Comparison of ENCODE assay signal across 1 cellular context in the genomic region with DNA sequence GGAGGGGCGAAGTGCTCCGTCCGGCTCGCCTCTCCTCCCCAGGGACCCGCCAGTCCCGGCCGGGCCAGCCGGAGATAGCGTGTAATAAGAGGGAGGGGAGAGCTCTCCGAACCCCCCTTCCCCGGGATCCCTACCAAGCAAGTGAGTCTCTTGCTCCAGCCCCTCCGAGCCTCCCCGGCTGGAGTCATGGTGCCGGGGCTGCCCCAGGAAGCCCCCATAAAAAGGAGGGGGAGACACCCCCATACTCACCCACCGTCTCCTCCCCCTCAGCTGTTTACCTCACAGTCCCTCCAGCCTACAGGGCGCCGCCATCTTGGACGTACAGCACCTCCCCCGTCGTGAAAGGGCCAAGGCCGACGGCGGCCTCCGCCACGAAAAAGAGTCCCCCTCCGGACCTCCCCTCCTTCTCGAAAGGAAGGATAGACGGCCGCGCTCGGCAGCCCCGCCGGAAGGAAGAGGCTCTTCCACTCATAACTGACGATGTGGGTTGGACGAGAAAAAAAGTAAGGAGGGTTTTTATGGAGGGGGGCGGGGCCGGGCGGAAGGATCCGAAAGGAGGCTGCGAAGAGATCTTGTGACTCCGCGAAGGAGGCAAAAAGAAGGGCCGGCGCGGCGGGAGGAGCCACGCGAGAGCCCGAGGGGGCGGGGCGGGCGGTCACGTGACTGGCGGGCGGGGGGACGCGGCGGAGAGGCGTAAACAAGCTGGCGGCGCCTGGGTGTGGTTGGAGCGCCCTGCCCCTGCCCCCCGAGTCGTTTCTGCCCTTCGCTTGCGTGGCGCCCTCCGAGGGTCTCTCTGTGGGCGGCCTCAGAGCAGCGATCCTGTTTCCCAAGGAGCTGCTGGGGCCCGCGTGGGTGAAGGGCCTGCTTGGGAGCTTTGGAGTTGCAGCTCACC.
TF ChIP-seq lines count a peak whose summit lies in the region.

A gene (minus strand): TSS at position 323 of the 892 bp plus-strand sequence. CDS start 15,744 bp downstream, outside the sequence.

TF ChIP-seq in HepG2, 621 proteins besides CTCF, POLR2A, EP300 and RAD21 (continued from another document and continues in another):
- TF ChIP-seq, protein P1, sequence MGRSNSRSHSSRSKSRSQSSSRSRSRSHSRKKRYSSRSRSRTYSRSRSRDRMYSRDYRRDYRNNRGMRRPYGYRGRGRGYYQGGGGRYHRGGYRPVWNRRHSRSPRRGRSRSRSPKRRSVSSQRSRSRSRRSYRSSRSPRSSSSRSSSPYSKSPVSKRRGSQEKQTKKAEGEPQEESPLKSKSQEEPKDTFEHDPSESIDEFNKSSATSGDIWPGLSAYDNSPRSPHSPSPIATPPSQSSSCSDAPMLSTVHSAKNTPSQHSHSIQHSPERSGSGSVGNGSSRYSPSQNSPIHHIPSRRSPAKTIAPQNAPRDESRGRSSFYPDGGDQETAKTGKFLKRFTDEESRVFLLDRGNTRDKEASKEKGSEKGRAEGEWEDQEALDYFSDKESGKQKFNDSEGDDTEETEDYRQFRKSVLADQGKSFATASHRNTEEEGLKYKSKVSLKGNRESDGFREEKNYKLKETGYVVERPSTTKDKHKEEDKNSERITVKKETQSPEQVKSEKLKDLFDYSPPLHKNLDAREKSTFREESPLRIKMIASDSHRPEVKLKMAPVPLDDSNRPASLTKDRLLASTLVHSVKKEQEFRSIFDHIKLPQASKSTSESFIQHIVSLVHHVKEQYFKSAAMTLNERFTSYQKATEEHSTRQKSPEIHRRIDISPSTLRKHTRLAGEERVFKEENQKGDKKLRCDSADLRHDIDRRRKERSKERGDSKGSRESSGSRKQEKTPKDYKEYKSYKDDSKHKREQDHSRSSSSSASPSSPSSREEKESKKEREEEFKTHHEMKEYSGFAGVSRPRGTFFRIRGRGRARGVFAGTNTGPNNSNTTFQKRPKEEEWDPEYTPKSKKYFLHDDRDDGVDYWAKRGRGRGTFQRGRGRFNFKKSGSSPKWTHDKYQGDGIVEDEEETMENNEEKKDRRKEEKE (IDR thresholded peaks at IDR 0.05), result no peak
- TF ChIP-seq ZFP82 (CRISPR knock-in tag; IDR thresholded peaks at IDR 0.05; ENCODE audit: borderline replicate concordance) (no peak; the same call in 1 of the 2 replicates), ZNF484 (CRISPR knock-in tag; IDR thresholded peaks at IDR 0.05; ENCODE audit: borderline replicate concordance, low read depth) (no peak), JUND (CRISPR knock-in tag; IDR thresholded peaks at IDR 0.05) (peak; percentile 22; the same call in 1 of the 2 replicates), FOXA1 (IDR thresholded peaks at IDR 0.05) (no peak), FOXA1 (CRISPR knock-in tag; IDR thresholded peaks at IDR 0.05) (peak; percentile 42; the same call in 1 of the 2 replicates), HDAC6 (IDR thresholded peaks at IDR 0.05; ENCODE audit: low read depth, low read length) (no peak), ZNF451 (CRISPR knock-in tag; IDR thresholded peaks at IDR 0.05) (no peak), DPF2 (CRISPR knock-in tag; IDR thresholded peaks at IDR 0.05; ENCODE audit: borderline replicate concordance, low read depth) (no peak), KAT2B (IDR thresholded peaks at IDR 0.05; ENCODE audit: borderline replicate concordance, low read depth, low read length) (no peak), ZNF552 (CRISPR knock-in tag; IDR thresholded peaks at IDR 0.05; ENCODE audit: borderline replicate concordance) (no peak), ELF1 (CRISPR knock-in tag; IDR thresholded peaks at IDR 0.05) (peak; percentile 51), ZNF382 (CRISPR knock-in tag; IDR thresholded peaks at IDR 0.05; ENCODE audit: borderline replicate concordance) (no peak), ZNF550 (CRISPR knock-in tag; IDR thresholded peaks at IDR 0.05; ENCODE audit: borderline replicate concordance) (no peak), ZNF7 (CRISPR knock-in tag; IDR thresholded peaks at IDR 0.05) (no peak), REPIN1 (CRISPR knock-in tag; IDR thresholded peaks at IDR 0.05; ENCODE audit: borderline replicate concordance, low read depth) (no peak), ZNF333 (CRISPR knock-in tag; IDR thresholded peaks at IDR 0.05; ENCODE audit: borderline replicate concordance) (no peak), ZFP37 (CRISPR knock-in tag; IDR thresholded peaks at IDR 0.05; ENCODE audit: borderline replicate concordance) (0 out of 2 replicates have a peak, but pooled peaks have one; percentile 44), MBD4 (IDR thresholded peaks at IDR 0.05; ENCODE audit: borderline replicate concordance, low read length) (no peak), SIX4 (CRISPR knock-in tag; IDR thresholded peaks at IDR 0.05) (0 out of 2 replicates have a peak, but pooled peaks have one; percentile 10), GATAD2A (CRISPR knock-in tag; IDR thresholded peaks at IDR 0.05) (peak; percentile 28; the same call in 1 of the 2 replicates), ZMYM4 (CRISPR knock-in tag; IDR thresholded peaks at IDR 0.05) (peak; percentile 92), BHLHE40 (IDR thresholded peaks at IDR 0.05; ENCODE audit: low read length) (peak; percentile 81), IRF2 (CRISPR knock-in tag; IDR thresholded peaks at IDR 0.05) (peak; percentile 26; the same call in 1 of the 2 replicates), ARHGAP35 (CRISPR knock-in tag; IDR thresholded peaks at IDR 0.05; ENCODE audit: borderline replicate concordance) (peak; percentile 45; the same call in 1 of the 2 replicates), MAF1 (CRISPR knock-in tag; IDR thresholded peaks at IDR 0.05; ENCODE audit: borderline replicate concordance) (0 out of 2 replicates have a peak, but pooled peaks have one; percentile 67), ZC3H13 (CRISPR knock-in tag; IDR thresholded peaks at IDR 0.05) (no peak), SMARCC2 (IDR thresholded peaks at IDR 0.05) (no peak), FOXO1 (CRISPR knock-in tag; IDR thresholded peaks at IDR 0.05) (peak; percentile 82)
- TF ChIP-seq, protein P2, sequence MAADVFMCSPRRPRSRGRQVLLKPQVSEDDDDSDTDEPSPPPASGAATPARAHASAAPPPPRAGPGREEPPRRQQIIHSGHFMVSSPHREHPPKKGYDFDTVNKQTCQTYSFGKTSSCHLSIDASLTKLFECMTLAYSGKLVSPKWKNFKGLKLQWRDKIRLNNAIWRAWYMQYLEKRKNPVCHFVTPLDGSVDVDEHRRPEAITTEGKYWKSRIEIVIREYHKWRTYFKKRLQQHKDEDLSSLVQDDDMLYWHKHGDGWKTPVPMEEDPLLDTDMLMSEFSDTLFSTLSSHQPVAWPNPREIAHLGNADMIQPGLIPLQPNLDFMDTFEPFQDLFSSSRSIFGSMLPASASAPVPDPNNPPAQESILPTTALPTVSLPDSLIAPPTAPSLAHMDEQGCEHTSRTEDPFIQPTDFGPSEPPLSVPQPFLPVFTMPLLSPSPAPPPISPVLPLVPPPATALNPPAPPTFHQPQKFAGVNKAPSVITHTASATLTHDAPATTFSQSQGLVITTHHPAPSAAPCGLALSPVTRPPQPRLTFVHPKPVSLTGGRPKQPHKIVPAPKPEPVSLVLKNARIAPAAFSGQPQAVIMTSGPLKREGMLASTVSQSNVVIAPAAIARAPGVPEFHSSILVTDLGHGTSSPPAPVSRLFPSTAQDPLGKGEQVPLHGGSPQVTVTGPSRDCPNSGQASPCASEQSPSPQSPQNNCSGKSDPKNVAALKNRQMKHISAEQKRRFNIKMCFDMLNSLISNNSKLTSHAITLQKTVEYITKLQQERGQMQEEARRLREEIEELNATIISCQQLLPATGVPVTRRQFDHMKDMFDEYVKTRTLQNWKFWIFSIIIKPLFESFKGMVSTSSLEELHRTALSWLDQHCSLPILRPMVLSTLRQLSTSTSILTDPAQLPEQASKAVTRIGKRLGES (CRISPR knock-in tag; IDR thresholded peaks at IDR 0.05; ENCODE audit: borderline replicate concordance), result peak; percentile 33; the same call in 1 of the 2 replicates
- TF ChIP-seq, protein P3, sequence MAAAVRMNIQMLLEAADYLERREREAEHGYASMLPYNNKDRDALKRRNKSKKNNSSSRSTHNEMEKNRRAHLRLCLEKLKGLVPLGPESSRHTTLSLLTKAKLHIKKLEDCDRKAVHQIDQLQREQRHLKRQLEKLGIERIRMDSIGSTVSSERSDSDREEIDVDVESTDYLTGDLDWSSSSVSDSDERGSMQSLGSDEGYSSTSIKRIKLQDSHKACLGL (CRISPR knock-in tag; IDR thresholded peaks at IDR 0.05), result no peak; the same call in 1 of the 2 replicates
- TF ChIP-seq, protein P4, sequence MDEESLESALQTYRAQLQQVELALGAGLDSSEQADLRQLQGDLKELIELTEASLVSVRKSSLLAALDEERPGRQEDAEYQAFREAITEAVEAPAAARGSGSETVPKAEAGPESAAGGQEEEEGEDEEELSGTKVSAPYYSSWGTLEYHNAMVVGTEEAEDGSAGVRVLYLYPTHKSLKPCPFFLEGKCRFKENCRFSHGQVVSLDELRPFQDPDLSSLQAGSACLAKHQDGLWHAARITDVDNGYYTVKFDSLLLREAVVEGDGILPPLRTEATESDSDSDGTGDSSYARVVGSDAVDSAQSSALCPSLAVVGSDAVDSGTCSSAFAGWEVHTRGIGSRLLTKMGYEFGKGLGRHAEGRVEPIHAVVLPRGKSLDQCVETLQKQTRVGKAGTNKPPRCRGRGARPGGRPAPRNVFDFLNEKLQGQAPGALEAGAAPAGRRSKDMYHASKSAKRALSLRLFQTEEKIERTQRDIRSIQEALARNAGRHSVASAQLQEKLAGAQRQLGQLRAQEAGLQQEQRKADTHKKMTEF (CRISPR knock-in tag; IDR thresholded peaks at IDR 0.05), result peak; percentile 95
- TF ChIP-seq, protein P5, sequence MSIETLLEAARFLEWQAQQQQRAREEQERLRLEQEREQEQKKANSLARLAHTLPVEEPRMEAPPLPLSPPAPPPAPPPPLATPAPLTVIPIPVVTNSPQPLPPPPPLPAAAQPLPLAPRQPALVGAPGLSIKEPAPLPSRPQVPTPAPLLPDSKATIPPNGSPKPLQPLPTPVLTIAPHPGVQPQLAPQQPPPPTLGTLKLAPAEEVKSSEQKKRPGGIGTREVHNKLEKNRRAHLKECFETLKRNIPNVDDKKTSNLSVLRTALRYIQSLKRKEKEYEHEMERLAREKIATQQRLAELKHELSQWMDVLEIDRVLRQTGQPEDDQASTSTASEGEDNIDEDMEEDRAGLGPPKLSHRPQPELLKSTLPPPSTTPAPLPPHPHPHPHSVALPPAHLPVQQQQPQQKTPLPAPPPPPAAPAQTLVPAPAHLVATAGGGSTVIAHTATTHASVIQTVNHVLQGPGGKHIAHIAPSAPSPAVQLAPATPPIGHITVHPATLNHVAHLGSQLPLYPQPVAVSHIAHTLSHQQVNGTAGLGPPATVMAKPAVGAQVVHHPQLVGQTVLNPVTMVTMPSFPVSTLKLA (IDR thresholded peaks at IDR 0.05), result peak; percentile 24; the same call in 1 of the 2 replicates
- TF ChIP-seq, protein P6, sequence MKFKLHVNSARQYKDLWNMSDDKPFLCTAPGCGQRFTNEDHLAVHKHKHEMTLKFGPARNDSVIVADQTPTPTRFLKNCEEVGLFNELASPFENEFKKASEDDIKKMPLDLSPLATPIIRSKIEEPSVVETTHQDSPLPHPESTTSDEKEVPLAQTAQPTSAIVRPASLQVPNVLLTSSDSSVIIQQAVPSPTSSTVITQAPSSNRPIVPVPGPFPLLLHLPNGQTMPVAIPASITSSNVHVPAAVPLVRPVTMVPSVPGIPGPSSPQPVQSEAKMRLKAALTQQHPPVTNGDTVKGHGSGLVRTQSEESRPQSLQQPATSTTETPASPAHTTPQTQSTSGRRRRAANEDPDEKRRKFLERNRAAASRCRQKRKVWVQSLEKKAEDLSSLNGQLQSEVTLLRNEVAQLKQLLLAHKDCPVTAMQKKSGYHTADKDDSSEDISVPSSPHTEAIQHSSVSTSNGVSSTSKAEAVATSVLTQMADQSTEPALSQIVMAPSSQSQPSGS (CRISPR knock-in tag; IDR thresholded peaks at IDR 0.05), result peak; percentile 36; the same call in 1 of the 2 replicates
- TF ChIP-seq, protein P7, sequence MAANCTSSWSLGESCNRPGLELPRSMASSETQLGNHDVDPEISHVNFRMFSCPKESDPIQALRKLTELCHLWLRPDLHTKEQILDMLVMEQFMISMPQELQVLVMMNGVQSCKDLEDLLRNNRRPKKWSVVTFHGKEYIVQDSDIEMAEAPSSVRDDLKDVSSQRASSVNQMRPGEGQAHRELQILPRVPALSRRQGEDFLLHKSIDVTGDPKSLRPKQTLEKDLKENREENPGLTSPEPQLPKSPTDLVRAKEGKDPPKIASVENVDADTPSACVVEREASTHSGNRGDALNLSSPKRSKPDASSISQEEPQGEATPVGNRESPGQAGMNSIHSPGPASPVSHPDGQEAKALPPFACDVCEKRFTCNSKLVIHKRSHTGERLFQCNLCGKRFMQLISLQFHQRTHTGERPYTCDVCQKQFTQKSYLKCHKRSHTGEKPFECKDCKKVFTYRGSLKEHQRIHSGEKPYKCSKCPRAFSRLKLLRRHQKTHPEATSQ (CRISPR knock-in tag; IDR thresholded peaks at IDR 0.05; ENCODE audit: borderline replicate concordance), result no peak
- TF ChIP-seq, protein P8, sequence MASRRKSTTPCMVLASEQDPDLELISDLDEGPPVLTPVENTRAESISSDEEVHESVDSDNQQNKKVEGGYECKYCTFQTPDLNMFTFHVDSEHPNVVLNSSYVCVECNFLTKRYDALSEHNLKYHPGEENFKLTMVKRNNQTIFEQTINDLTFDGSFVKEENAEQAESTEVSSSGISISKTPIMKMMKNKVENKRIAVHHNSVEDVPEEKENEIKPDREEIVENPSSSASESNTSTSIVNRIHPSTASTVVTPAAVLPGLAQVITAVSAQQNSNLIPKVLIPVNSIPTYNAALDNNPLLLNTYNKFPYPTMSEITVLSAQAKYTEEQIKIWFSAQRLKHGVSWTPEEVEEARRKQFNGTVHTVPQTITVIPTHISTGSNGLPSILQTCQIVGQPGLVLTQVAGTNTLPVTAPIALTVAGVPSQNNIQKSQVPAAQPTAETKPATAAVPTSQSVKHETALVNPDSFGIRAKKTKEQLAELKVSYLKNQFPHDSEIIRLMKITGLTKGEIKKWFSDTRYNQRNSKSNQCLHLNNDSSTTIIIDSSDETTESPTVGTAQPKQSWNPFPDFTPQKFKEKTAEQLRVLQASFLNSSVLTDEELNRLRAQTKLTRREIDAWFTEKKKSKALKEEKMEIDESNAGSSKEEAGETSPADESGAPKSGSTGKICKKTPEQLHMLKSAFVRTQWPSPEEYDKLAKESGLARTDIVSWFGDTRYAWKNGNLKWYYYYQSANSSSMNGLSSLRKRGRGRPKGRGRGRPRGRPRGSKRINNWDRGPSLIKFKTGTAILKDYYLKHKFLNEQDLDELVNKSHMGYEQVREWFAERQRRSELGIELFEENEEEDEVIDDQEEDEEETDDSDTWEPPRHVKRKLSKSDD (CRISPR knock-in tag; IDR thresholded peaks at IDR 0.05; ENCODE audit: low read depth), result no peak
- TF ChIP-seq, protein P9, sequence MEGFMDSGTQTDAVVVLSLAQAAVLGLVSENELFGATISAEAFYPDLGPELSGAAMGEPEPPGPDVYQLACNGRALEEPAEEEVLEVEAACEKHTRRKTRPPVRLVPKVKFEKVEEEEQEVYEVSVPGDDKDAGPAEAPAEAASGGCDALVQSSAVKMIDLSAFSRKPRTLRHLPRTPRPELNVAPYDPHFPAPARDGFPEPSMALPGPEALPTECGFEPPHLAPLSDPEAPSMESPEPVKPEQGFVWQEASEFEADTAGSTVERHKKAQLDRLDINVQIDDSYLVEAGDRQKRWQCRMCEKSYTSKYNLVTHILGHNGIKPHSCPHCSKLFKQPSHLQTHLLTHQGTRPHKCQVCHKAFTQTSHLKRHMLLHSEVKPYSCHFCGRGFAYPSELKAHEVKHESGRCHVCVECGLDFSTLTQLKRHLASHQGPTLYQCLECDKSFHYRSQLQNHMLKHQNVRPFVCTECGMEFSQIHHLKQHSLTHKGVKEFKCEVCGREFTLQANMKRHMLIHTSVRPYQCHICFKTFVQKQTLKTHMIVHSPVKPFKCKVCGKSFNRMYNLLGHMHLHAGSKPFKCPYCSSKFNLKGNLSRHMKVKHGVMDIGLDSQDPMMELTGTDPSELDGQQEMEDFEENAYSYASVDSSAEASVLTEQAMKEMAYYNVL (CRISPR knock-in tag; IDR thresholded peaks at IDR 0.05; ENCODE audit: borderline replicate concordance), result no peak; the same call in 1 of the 2 replicates
